ENCODE assay signal across 8 cellular contexts in the genomic region with DNA sequence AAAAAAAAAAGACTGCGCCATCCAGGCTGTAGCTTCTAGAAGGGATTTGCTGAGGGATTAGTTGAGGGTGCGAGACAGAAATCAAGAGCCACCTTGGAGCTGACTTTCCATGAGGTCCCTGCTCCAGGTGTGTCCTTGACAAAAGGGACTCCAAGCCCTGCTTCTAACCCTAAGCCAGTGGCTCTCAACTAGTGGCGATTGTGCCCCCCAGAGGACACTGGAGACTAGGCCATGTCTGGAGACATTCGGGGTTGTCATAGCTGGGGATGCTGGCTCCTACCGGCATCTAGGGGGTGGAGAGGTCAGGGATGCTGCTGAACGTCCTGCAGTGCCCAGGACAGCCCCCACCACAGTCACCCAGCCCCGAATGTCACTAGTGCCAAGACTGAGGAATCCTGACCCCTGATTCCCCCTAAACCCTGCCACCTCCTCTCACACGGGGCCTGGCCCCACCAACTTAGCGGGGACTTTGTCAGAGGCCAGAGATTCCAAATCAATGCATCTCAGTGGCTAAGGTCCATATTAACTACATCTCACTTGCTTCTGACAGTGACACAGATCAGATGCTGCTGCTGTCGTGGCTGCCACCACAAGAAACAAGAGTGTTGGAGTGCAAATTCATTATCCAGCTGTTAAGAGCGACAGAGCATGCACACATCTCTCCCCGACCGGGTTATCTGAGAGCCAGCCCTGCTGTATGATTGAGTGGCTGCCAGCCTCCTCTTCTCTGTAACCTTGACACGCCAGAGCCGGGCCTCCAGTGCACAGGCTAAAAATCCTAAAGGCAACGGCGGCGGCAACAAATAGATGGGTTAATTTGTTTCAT. TPM values are rescaled to one million over a fixed set of nuclear protein-coding genes. Genes with fewer than 3 reads are reported as not detected.
DNase-seq lines count a peak whose midpoint lies in the region; ATAC-seq and TF ChIP-seq lines count a peak whose summit lies in the region.

No MANE protein-coding gene starts in this region.

- CTCF ChIA-PET in OCI-LY7 (lab: Charles Lee; ENCODE audit: unreplicated experiment), result no interaction called here

- no peaks in the 10 kb centered on the region for H3K36me3 ChIP-seq in BE2C
- H3K36me3 ChIP-seq in H7 (replicated peaks; ENCODE audit: control insufficient read depth, insufficient read depth, low read length), result no peaks in the 10 kb centered on the region
- no peaks in the 10 kb centered on the region for H3K36me3 ChIP-seq in OCI-LY7 (ENCODE audit: insufficient read depth, low read length)

- intact Hi-C loops in OCI-LY7 (cut with micrococcal nuclease; ENCODE audit: unreplicated experiment), result no loop called here

- H3K4me3 ChIP-seq in BE2C (ENCODE audit: low read depth, low read length) (no peak overlapping the region), H7 (ENCODE audit: insufficient read depth, low read depth, low read length) (no peak overlapping the region), OCI-LY7 (ENCODE audit: low read depth, low read length, poor library complexity, severe bottlenecking) (no peak overlapping the region), foreskin fibroblast (ENCODE audit: low read depth in 1 of 2, low read length in 2 of 2) (no peak overlapping the region)

- H3K4me2 ChIP-seq in OCI-LY7 (ENCODE audit: low read length), result no peak overlapping the region

- no peak overlapping the region for H3K27ac Mint-ChIP-seq in stimulated activated memory B cell treated with anti-CD40 and anti-IgM and Interleukin-4, amounts not matched to agents 10 μg/mL and 1 μg/mL and 100 μg/mL, for 72 hours

- no peaks in the 10 kb centered on the region for H3K79me2 ChIP-seq in OCI-LY7 (ENCODE audit: insufficient read depth, low read depth, low read length)

- no peak for ATAC-seq in stimulated activated memory B cell treated with anti-CD40 and anti-IgM and Interleukin-4, amounts not matched to agents 10 μg/mL and 1 μg/mL and 100 μg/mL, for 72 hours

- peaks cover 41% of the 10 kb centered on the region for H3K4me1 Mint-ChIP-seq in stimulated activated memory B cell treated with anti-CD40 and anti-IgM and Interleukin-4, amounts not matched to agents 10 μg/mL and 1 μg/mL and 100 μg/mL, for 72 hours

- no peaks in the 10 kb centered on the region for H4K20me1 ChIP-seq in OCI-LY7 (ENCODE audit: insufficient read depth, low read length)

- peaks cover 24% of the 10 kb centered on the region for H3K27me3 ChIP-seq in BE2C
- H3K27me3 ChIP-seq in H7 (ENCODE audit: control insufficient read depth, insufficient read depth, low read length), result peaks cover 11% of the 10 kb centered on the region

- H3K4me1 ChIP-seq in BE2C (no peaks in the 10 kb centered on the region), OCI-LY7 (ENCODE audit: insufficient read depth, low read length, poor library complexity, severe bottlenecking) (peaks cover 10% of the 10 kb centered on the region)

- H3K27ac ChIP-seq in OCI-LY7 (ENCODE audit: low read depth, low read length, poor library complexity, severe bottlenecking), result no peak overlapping the region

- TF ChIP-seq CTCF in BE2C (IDR thresholded peaks at IDR 0.05; ENCODE audit: low read depth, low read length) (peak; percentile 71), OCI-LY7 (conservative IDR thresholded peaks at IDR 0.05; ENCODE audit: low read length) (peak; percentile 65), foreskin fibroblast (IDR thresholded peaks at IDR 0.05; ENCODE audit: low read depth, low read length) (peak; percentile 14)

- no peaks in the 10 kb centered on the region for H3K9me3 Mint-ChIP-seq in stimulated activated memory B cell treated with anti-CD40 and anti-IgM and Interleukin-4, amounts not matched to agents 10 μg/mL and 1 μg/mL and 100 μg/mL, for 72 hours

- H3K9me3 ChIP-seq in BE2C, result no peaks in the 10 kb centered on the region
- no peaks in the 10 kb centered on the region for H3K9me3 ChIP-seq in OCI-LY7 (ENCODE audit: low read length)

- H3K27me3 Mint-ChIP-seq in stimulated activated memory B cell treated with anti-CD40 and anti-IgM and Interleukin-4, amounts not matched to agents 10 μg/mL and 1 μg/mL and 100 μg/mL, for 72 hours, result peaks cover 42% of the 10 kb centered on the region

- no peak overlapping the region for H3K4me3 Mint-ChIP-seq in stimulated activated memory B cell treated with anti-CD40 and anti-IgM and Interleukin-4, amounts not matched to agents 10 μg/mL and 1 μg/mL and 100 μg/mL, for 72 hours

- H3K36me3 Mint-ChIP-seq in stimulated activated memory B cell treated with anti-CD40 and anti-IgM and Interleukin-4, amounts not matched to agents 10 μg/mL and 1 μg/mL and 100 μg/mL, for 72 hours, result no peaks in the 10 kb centered on the region

- no peak overlapping the region for H2AFZ ChIP-seq in OCI-LY7 (ENCODE audit: low read length)

- no TSS peak for BruUV-seq in OCI-LY7 (replicated peaks; lab: Mats Ljungman, UMichigan)

- POLR2A ChIA-PET in OCI-LY7 (lab: Charles Lee), result no interaction called here

- H3K9me2 ChIP-seq in OCI-LY7 (ENCODE audit: insufficient read depth, low read length), result no peaks in the 10 kb centered on the region

- DNase-seq in BE2C, result peak; percentile 62
- DNase-seq in H7, result peak; percentile 73
- DNase-seq in OCI-LY7 (ENCODE audit: low spot score), result peak; percentile 53
- DNase-seq in foreskin fibroblast, result peak in 1 of 2 donors; percentile 44
- DNase-seq in CD1c-positive myeloid dendritic cell (ENCODE audit: extremely low spot score), result no peak
- DNase-seq in superior temporal gyrus (ENCODE audit: extremely low spot score), result no peak
- no peak for DNase-seq in stimulated activated CD4-positive, alpha-beta T cell treated with anti-CD3 and anti-CD28 coated beads, Interleukin-12 subunit alpha, Interleukin-12 subunit beta, amount 100 ng/mL, for 4 hours

RNA-seq across cellular contexts. Expression of gene SPRING1, which starts 40.4 kb away (rescaled TPM):
- 30.5 TPM for polyA plus RNA-seq in BE2C (2012; ENCODE audit: insufficient read depth, insufficient read length, low read depth)
- total RNA-seq in H7 (2014; rRNA removed; shearing (Covaris generic)), result 51.8 and 51.9 TPM in 2 replicates
- 51.2 and 75.5 TPM in 2 replicates for total RNA-seq in OCI-LY7 (2014; rRNA removed; shearing (Covaris generic))
- total RNA-seq in OCI-LY7 (2022), result 65.1 and 70.3 TPM in 2 replicates

RNA-seq across cellular contexts. Expression of gene RNFT2, which starts 40.6 kb away (rescaled TPM):
- polyA plus RNA-seq in BE2C (2012; ENCODE audit: insufficient read depth, insufficient read length, low read depth), result 14.7 TPM
- 10.8 and 15.4 TPM in 2 replicates for total RNA-seq in H7 (2014; rRNA removed; shearing (Covaris generic))
- total RNA-seq in OCI-LY7 (2014; rRNA removed; shearing (Covaris generic)), result 34.3 and 40.2 TPM in 2 replicates
- total RNA-seq in OCI-LY7 (2022), result 62.2 and 74.3 TPM in 2 replicates

Comparison
In these comparisons a context has a peak if more than half of its experiments do, and no peak if none do; other contexts are left out.
1. DNase-seq: peak in BE2C (single experiment), H7 (single experiment) and OCI-LY7 (single experiment); none in CD1c-positive myeloid dendritic cell (single experiment), superior temporal gyrus (single experiment) and stimulated activated CD4-positive, alpha-beta T cell treated with anti-CD3 and anti-CD28 coated beads, Interleukin-12 subunit alpha, Interleukin-12 subunit beta, amount 100 ng/mL, for 4 hours (single experiment).
2. CTCF ChIP-seq: peak in every context shown above with its lines; median percentile 71 in BE2C; 65 in OCI-LY7; 14 in foreskin fibroblast.